ENCODE assay signal across 8 cellular contexts in the genomic region with DNA sequence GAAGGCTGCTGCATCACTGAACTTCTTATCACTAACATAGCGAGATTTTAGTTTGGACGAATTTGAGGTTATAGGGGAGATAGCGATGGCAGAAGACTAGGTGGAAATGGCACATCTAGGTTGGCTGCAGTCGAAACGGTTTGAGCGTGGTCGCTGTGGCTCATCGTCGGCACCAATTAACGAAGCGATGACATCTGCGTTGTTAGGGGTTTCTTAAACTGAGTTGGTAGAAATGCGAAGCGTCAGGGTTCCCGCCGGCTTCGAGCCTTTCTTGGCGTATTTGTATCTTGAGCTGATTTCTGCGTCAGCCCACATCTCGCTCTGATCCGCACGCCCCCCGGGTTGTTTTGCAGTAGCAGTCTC. TPM values are rescaled to one million over a fixed set of nuclear protein-coding genes. Genes with fewer than 3 reads are reported as not detected.
A peak's percentile ranks its signal among the peaks of the same experiment; 100 is the strongest.
DNase-seq lines count a peak whose midpoint lies in the region; ATAC-seq and TF ChIP-seq lines count a peak whose summit lies in the region.

No MANE protein-coding gene starts in this region.

- TSS peak; percentile 83 for BruUV-seq in MCF 10A (replicated peaks; lab: Mats Ljungman, UMichigan)

- POLR2A ChIA-PET in MCF 10A (lab: Yijun Ruan, JAX) = interaction anchor here (0.6 to 3.6 kb wide), 32 partner anchors 10 to 569 kb away, joined by 3 to 66 read pairs (median 4); a partner anchor contains a TSS

- TF ChIP-seq CTCF in C4-2B (conservative IDR thresholded peaks at IDR 0.05) (no peak), MCF 10A (IDR thresholded peaks at IDR 0.05; ENCODE audit: unreplicated experiment) (no peak)

- intact Hi-C loops in MCF 10A (cut with micrococcal nuclease) = no loop called here

- DNase-seq in T-helper 1 cell (peak in 4 of 5 donors; percentile 15 to 46 (median 31)), MCF 10A (ENCODE audit: unreplicated experiment) (no peak), left kidney (ENCODE audit: low read depth, low spot score) (peak; percentile 70), NCI-H2107 (lab: John Stamatoyannopoulos, UW) (no peak)
- DNase-seq in stimulated activated CD4-positive, alpha-beta T cell treated with anti-CD3 and anti-CD28 coated beads, Interleukin-2, amount 100 ng/mL, for 48 hours = peak; percentile 31 to 35

- no peaks in the 10 kb centered on the region for H3K9me3 Mint-ChIP-seq in MCF 10A (ENCODE audit: unreplicated experiment)

- peak overlapping the region; percentile 97 for H3K27ac Mint-ChIP-seq in MCF 10A (ENCODE audit: low read depth, unreplicated experiment)

- ATAC-seq in GM19328 (IDR thresholded peaks at IDR 0.05; ENCODE audit: unreplicated experiment) (peak; percentile 6), HG03439 (IDR thresholded peaks at IDR 0.05; ENCODE audit: unreplicated experiment) (peak; percentile 16)

- CTCF ChIA-PET in MCF 10A (lab: Yijun Ruan, JAX) = interaction anchor here (0.7 to 2.4 kb wide), 5 partner anchors 46 to 190 kb away, joined by 3 to 6 read pairs (median 3); no protein-coding TSS in a partner anchor

- no peaks in the 10 kb centered on the region for H3K27me3 Mint-ChIP-seq in MCF 10A (ENCODE audit: insufficient read depth, unreplicated experiment)

- peak overlapping the region; percentile 98 for H3K4me3 Mint-ChIP-seq in MCF 10A (ENCODE audit: unreplicated experiment)

- no peaks in the 10 kb centered on the region for H3K36me3 Mint-ChIP-seq in MCF 10A (ENCODE audit: insufficient read depth, unreplicated experiment)

- H3K4me1 Mint-ChIP-seq in MCF 10A (ENCODE audit: insufficient read depth, unreplicated experiment) = peaks cover 30% of the 10 kb centered on the region

- H3K27ac ChIP-seq in C4-2B = peak overlapping the region; percentile 94

RNA-seq across cellular contexts. Expression of a gene that starts 0.3 kb away (rescaled TPM):
- 1.2 and 1.7 TPM in 2 replicates for total RNA-seq in MCF 10A (2022)

RNA-seq across cellular contexts. Expression of a gene that starts 0.8 kb away (rescaled TPM):
- 55.1 and 58.2 TPM in 2 replicates for total RNA-seq in MCF 10A (2022)

Comparison
In these comparisons a context has a peak if more than half of its experiments do, and no peak if none do; other contexts are left out.
1. DNase-seq: peak in T-helper 1 cell (4 of 5), left kidney (single experiment) and stimulated activated CD4-positive, alpha-beta T cell treated with anti-CD3 and anti-CD28 coated beads, Interleukin-2, amount 100 ng/mL, for 48 hours (2 of 2); none in MCF 10A (single experiment) and NCI-H2107 (single experiment).